ENCODE assay signal across 8 cellular contexts in the genomic region with DNA sequence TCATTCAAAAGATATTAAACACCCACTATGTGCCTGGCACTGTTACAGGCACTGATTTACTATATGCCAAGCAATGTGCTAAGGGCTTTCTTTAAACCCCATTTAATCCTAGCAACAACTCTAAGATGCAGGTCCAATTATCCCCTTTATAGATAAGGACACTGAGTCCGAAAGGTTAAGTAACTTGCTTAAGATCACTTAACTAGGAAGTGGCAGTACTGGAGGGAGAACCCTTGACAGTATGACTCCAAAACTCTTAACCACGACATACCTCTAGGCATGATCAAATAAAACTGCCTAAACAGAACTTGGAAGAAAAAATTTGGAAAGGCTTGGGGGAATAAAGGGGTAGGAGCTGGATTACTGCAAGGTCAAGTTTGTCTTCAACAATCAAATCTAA. TPM values are rescaled to one million over a fixed set of nuclear protein-coding genes. Genes with fewer than 3 reads are reported as not detected.
DNase-seq lines count a peak whose midpoint lies in the region; ATAC-seq and TF ChIP-seq lines count a peak whose summit lies in the region.

No MANE protein-coding gene starts in this region.

- H3K9me3 ChIP-seq in SJSA1 (replicated peaks), result no peaks in the 10 kb centered on the region
- H3K9me3 ChIP-seq in fibroblast of lung (ENCODE audit: control insufficient read depth, insufficient read depth, low read depth, low read length), result no peaks in the 10 kb centered on the region
- H3K9me3 ChIP-seq in skeletal muscle satellite cell (replicated peaks; ENCODE audit: low read length), result no peaks in the 10 kb centered on the region

- H3K4me3 ChIP-seq in GM23338, result peak overlapping the region; percentile 83
- H3K4me3 ChIP-seq in SJSA1, result peak overlapping the region; percentile 87
- H3K4me3 ChIP-seq in fibroblast of lung (replicated peaks in 1 of 4; ENCODE audit: control extremely low read depth in 1 of 4, insufficient read depth in 1 of 4, low read depth in 3 of 4, low read length in 4 of 4), result peak overlapping the region; percentile 52 to 97 (median 81)
- H3K4me3 ChIP-seq in skeletal muscle satellite cell (ENCODE audit: low read length), result peak overlapping the region; percentile 75

- H3K27ac ChIP-seq in GM23338 (ENCODE audit: low read depth) (no peak overlapping the region), SJSA1 (no peak overlapping the region), fibroblast of lung (ENCODE audit: insufficient read depth, low read length) (no peak overlapping the region)

- peak overlapping the region; percentile 93 for H3K4me3 Mint-ChIP-seq in GM23338

- H3K36me3 ChIP-seq in GM23338 (ENCODE audit: insufficient read depth) (no peaks in the 10 kb centered on the region), SJSA1 (peaks cover 7% of the 10 kb centered on the region), fibroblast of lung (ENCODE audit: control insufficient read depth, insufficient read depth, low read length) (no peaks in the 10 kb centered on the region), skeletal muscle satellite cell (ENCODE audit: insufficient read depth, low read length) (no peaks in the 10 kb centered on the region)

- H3K9me2 ChIP-seq in GM23338 (ENCODE audit: insufficient read depth), result no peaks in the 10 kb centered on the region

- H3K79me2 ChIP-seq in GM23338 (replicated peaks; ENCODE audit: insufficient read depth) (peaks cover 60% of the 10 kb centered on the region), fibroblast of lung (ENCODE audit: control insufficient read depth, insufficient read depth, low read length) (peaks cover 67% of the 10 kb centered on the region)

- H3K9me3 Mint-ChIP-seq in GM23338, result no peaks in the 10 kb centered on the region; the same call in 2 of the 3 replicates

- ATAC-seq in GM23338 (no peak), GM19351 (IDR thresholded peaks at IDR 0.05; ENCODE audit: unreplicated experiment) (no peak)

- H3K4me1 ChIP-seq in GM23338 (ENCODE audit: insufficient read depth) (peaks cover 21% of the 10 kb centered on the region), SJSA1 (replicated peaks) (peaks cover 19% of the 10 kb centered on the region), fibroblast of lung (ENCODE audit: control insufficient read depth, extremely low read depth, insufficient read depth, low read length) (peaks cover 7% of the 10 kb centered on the region), skeletal muscle satellite cell (ENCODE audit: control insufficient read depth, insufficient read depth, low read length) (peaks cover 53% of the 10 kb centered on the region)

- H4K20me1 ChIP-seq in GM23338 (replicated peaks; ENCODE audit: insufficient read depth), result peaks cover 36% of the 10 kb centered on the region
- peaks cover 7% of the 10 kb centered on the region for H4K20me1 ChIP-seq in fibroblast of lung (ENCODE audit: control insufficient read depth, extremely low read depth, insufficient read depth, low read length)

- H3K27me3 Mint-ChIP-seq in GM23338 (ENCODE audit: insufficient read depth, low read depth, poor library complexity), result peaks cover 7% of the 10 kb centered on the region

- H2AFZ ChIP-seq in GM23338 (no peak overlapping the region), fibroblast of lung (ENCODE audit: low read length) (no peak overlapping the region)

- H3K9ac ChIP-seq in fibroblast of lung (ENCODE audit: insufficient read depth, low read length) (no peak overlapping the region), skeletal muscle satellite cell (ENCODE audit: low read depth, low read length) (peak overlapping the region; percentile 92)

- H3K27me3 ChIP-seq in GM23338 (ENCODE audit: insufficient read depth), result no peaks in the 10 kb centered on the region
- H3K27me3 ChIP-seq in SJSA1 (replicated peaks), result no peaks in the 10 kb centered on the region
- H3K27me3 ChIP-seq in fibroblast of lung (ENCODE audit: control insufficient read depth, insufficient read depth, low read length), result no peaks in the 10 kb centered on the region
- no peaks in the 10 kb centered on the region for H3K27me3 ChIP-seq in skeletal muscle satellite cell (ENCODE audit: control insufficient read depth, insufficient read depth, low read length)

- DNase-seq in GM23338 (ENCODE audit: low spot score), result no peak
- DNase-seq in SJSA1 (ENCODE audit: low read depth in 1 of 2, low spot score in 2 of 2), result no peak
- peak in 1 of 2 donors; percentile 38 for DNase-seq in fibroblast of lung (ENCODE audit: low read depth in 2 of 2)
- DNase-seq in stimulated activated CD4-positive, alpha-beta T cell treated with anti-CD3 and anti-CD28 coated beads, Interleukin-1b, Interleukin-23, amount 100 ng/mL, for 48 hours, result no peak
- DNase-seq in G401 (ENCODE audit: low spot score), result no peak
- no peak for DNase-seq in NCI-H510A treated with DMSO at 0.1 percent for 48 hours (lab: John Stamatoyannopoulos, UW)

- no peaks in the 10 kb centered on the region; the same call in 2 of the 3 replicates for H3K36me3 Mint-ChIP-seq in GM23338 (ENCODE audit: low read depth)

- TF ChIP-seq CTCF in GM23338 (conservative IDR thresholded peaks at IDR 0.05; ENCODE audit: low read depth in 2 of 2) (no peak), fibroblast of lung (conservative IDR thresholded peaks at IDR 0.05 in 1 of 2, IDR thresholded peaks at IDR 0.05 in 1 of 2; ENCODE audit: low read depth in 1 of 2, low read length in 2 of 2) (no peak)

- in situ Hi-C loops in G401 (cut with HindIII; ENCODE audit: low sequenced_read_pairs), result no loop called here

- H3K4me1 Mint-ChIP-seq in GM23338, result peaks cover 30% of the 10 kb centered on the region

- H3K27ac Mint-ChIP-seq in GM23338, result no peak overlapping the region

- no peaks in the 10 kb centered on the region for H3F3A ChIP-seq in GM23338 (replicated peaks; ENCODE audit: low read depth)

- H3K4me2 ChIP-seq in GM23338 (peak overlapping the region; percentile 83), fibroblast of lung (ENCODE audit: extremely low read depth, insufficient read depth, low read length) (peak overlapping the region; percentile 88), skeletal muscle satellite cell (ENCODE audit: low read length) (peak overlapping the region; percentile 93)

TF ChIP-seq in GM23338, 12 proteins besides CTCF, POLR2A, EP300 and RAD21 (continues in another document):
- no peak for TF ChIP-seq NANOG (IDR thresholded peaks at IDR 0.05; ENCODE audit: borderline replicate concordance)
- TF ChIP-seq, protein P1, sequence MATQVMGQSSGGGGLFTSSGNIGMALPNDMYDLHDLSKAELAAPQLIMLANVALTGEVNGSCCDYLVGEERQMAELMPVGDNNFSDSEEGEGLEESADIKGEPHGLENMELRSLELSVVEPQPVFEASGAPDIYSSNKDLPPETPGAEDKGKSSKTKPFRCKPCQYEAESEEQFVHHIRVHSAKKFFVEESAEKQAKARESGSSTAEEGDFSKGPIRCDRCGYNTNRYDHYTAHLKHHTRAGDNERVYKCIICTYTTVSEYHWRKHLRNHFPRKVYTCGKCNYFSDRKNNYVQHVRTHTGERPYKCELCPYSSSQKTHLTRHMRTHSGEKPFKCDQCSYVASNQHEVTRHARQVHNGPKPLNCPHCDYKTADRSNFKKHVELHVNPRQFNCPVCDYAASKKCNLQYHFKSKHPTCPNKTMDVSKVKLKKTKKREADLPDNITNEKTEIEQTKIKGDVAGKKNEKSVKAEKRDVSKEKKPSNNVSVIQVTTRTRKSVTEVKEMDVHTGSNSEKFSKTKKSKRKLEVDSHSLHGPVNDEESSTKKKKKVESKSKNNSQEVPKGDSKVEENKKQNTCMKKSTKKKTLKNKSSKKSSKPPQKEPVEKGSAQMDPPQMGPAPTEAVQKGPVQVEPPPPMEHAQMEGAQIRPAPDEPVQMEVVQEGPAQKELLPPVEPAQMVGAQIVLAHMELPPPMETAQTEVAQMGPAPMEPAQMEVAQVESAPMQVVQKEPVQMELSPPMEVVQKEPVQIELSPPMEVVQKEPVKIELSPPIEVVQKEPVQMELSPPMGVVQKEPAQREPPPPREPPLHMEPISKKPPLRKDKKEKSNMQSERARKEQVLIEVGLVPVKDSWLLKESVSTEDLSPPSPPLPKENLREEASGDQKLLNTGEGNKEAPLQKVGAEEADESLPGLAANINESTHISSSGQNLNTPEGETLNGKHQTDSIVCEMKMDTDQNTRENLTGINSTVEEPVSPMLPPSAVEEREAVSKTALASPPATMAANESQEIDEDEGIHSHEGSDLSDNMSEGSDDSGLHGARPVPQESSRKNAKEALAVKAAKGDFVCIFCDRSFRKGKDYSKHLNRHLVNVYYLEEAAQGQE (IDR thresholded peaks at IDR 0.05; ENCODE audit: unreplicated experiment), result no peak
- TF ChIP-seq ZNF331 (CRISPR knock-in tag; IDR thresholded peaks at IDR 0.05; ENCODE audit: low read depth), result no peak
- no peak for TF ChIP-seq EZH2phosphoT487 (IDR thresholded peaks at IDR 0.05; ENCODE audit: unreplicated experiment)
- TF ChIP-seq EZH2 (IDR thresholded peaks at IDR 0.05; ENCODE audit: low read depth, unreplicated experiment), result no peak
- TF ChIP-seq ZNF114 (CRISPR knock-in tag; IDR thresholded peaks at IDR 0.05), result no peak
- no peak for TF ChIP-seq CREB1 (CRISPR knock-in tag; IDR thresholded peaks at IDR 0.05; ENCODE audit: low read depth)
- TF ChIP-seq STAT1 (IDR thresholded peaks at IDR 0.05; ENCODE audit: unreplicated experiment), result no peak
- no peak for TF ChIP-seq JUNB (IDR thresholded peaks at IDR 0.05; ENCODE audit: unreplicated experiment)

RNA-seq across cellular contexts. Expression of a gene that starts 1.7 kb away (rescaled TPM):
- 29.7 and 31.0 TPM in 2 replicates for total RNA-seq in GM23338 (2014; rRNA removed; shearing (Covaris generic))
- polyA plus RNA-seq in GM23338 (2016; fragmentation: Nextera tagmentation; extraction: Ambion mirVana) (21.1 and 22.8 TPM in 2 replicates), fibroblast of lung (46.6 and 52.3 TPM in 2 replicates)
- total RNA-seq in SJSA1 (2014; rRNA removed; shearing (Covaris generic)), result 18.3 and 30.4 TPM in 2 replicates
- 18.5 and 29.1 TPM in 2 replicates for total RNA-seq in fibroblast of lung
- polyA plus RNA-seq in fibroblast of lung (2012), result 43.0 and 49.0 TPM in 2 replicates
- 6.4 and 6.7 TPM in 2 replicates for polyA minus RNA-seq in fibroblast of lung (ENCODE audit: low replicate concordance)
- 27.4 and 29.9 TPM in 2 replicates for total RNA-seq in skeletal muscle satellite cell (2012; rRNA removed)
- 23.8 and 32.8 TPM in 2 replicates for total RNA-seq in G401 (2014; rRNA removed; shearing (Covaris generic))
